Comparison of ENCODE assay signal across 7 cellular contexts in genomic region chr3:187678869-187679268, GRCh38. TPM values are rescaled to one million over a fixed set of nuclear protein-coding genes. Genes with fewer than 3 reads are reported as not detected.
DNase-seq lines count a peak whose midpoint lies in the region; ATAC-seq and TF ChIP-seq lines count a peak whose summit lies in the region.

No MANE protein-coding gene starts in this region.

- peak; percentile 47 for TF ChIP-seq CTCF in GM10248 (IDR thresholded peaks at IDR 0.05; ENCODE audit: control extremely low read depth, extremely low read depth, low read depth, missing control alignments)
- peak; percentile 71 to 77 (median 75) for TF ChIP-seq CTCF in right lobe of liver (IDR thresholded peaks at IDR 0.05)
- peak; percentile 48 for TF ChIP-seq CTCF in thoracic aorta (IDR thresholded peaks at IDR 0.05)

- H3K27ac ChIP-seq in Karpas-422 (ENCODE audit: low read length) (no peak overlapping the region), right lobe of liver (no peak overlapping the region), thoracic aorta (no peak overlapping the region)

- H2AFZ ChIP-seq in Karpas-422 (ENCODE audit: low read length), result no peak overlapping the region

- H3K36me3 ChIP-seq in Karpas-422 (ENCODE audit: insufficient read depth, low read length) (no peaks in the 10 kb centered on the region), right lobe of liver (no peaks in the 10 kb centered on the region), thoracic aorta (no peaks in the 10 kb centered on the region)

- intact Hi-C loops in right lobe of liver (cut with DNase I), result loop anchor here (5.0 to 10.0 kb wide), 2 partner anchors 62 to 64 kb away; no protein-coding TSS in a partner anchor

- H3K9ac ChIP-seq in Karpas-422 (ENCODE audit: low read length), result no peak overlapping the region

- no peak overlapping the region for H3K4me2 ChIP-seq in Karpas-422 (ENCODE audit: low read depth, low read length, poor library complexity, severe bottlenecking)

- H3K9me2 ChIP-seq in Karpas-422 (replicated peaks; ENCODE audit: insufficient read depth, low read length), result no peaks in the 10 kb centered on the region

- no peaks in the 10 kb centered on the region for H3K79me2 ChIP-seq in Karpas-422 (ENCODE audit: low read length)

- no peak overlapping the region for H3K4me3 ChIP-seq in Karpas-422 (ENCODE audit: low read length)
- H3K4me3 ChIP-seq in right lobe of liver, result no peak overlapping the region
- no peak overlapping the region for H3K4me3 ChIP-seq in thoracic aorta

- H3K27me3 ChIP-seq in Karpas-422 (ENCODE audit: low read length) (no peaks in the 10 kb centered on the region; the same call in 1 of the 2 replicates), right lobe of liver (no peaks in the 10 kb centered on the region), thoracic aorta (replicated peaks; ENCODE audit: insufficient read depth) (no peaks in the 10 kb centered on the region)

- no peaks in the 10 kb centered on the region for H4K20me1 ChIP-seq in Karpas-422 (ENCODE audit: insufficient read depth, low read depth, low read length)

- POLR2A ChIA-PET in GM10248 (lab: Yijun Ruan, JAX), result no interaction called here

- peaks cover 10% of the 10 kb centered on the region for H3K4me1 ChIP-seq in Karpas-422 (ENCODE audit: low read length)
- peaks cover 0 to 6% (median 0%) of the 10 kb centered on the region in 4 donors for H3K4me1 ChIP-seq in right lobe of liver
- peaks cover 0 to 4% of the 10 kb centered on the region in 2 donors for H3K4me1 ChIP-seq in thoracic aorta (ENCODE audit: control insufficient read depth in 1 of 2, low read depth in 2 of 2)

- 4% methylated on average over 4 of the region's 4 CpGs for WGBS in right lobe of liver (ENCODE audit: insufficient coverage, low coverage, low lambda C conversion rate, missing lambda C conversion rate)

- CTCF ChIA-PET in GM10248 (lab: Yijun Ruan, JAX), result interaction anchor here (0.8 to 19.2 kb wide), 57 partner anchors 10 to 478 kb away, joined by 3 to 653 read pairs (median 7); partner anchors contain the start of genes RTP2, RTP4 and SST

- ATAC-seq in right lobe of liver (peak; percentile 82 to 89 (median 84)), thoracic aorta (ENCODE audit: insufficient number of reproducible peaks, low FRiP score, low read depth) (no peak), HG02798 (IDR thresholded peaks at IDR 0.05; ENCODE audit: poor library complexity, unreplicated experiment) (no peak)

- H3K9me3 ChIP-seq in Karpas-422 (ENCODE audit: low read length) (no peaks in the 10 kb centered on the region), right lobe of liver (no peaks in the 10 kb centered on the region), thoracic aorta (no peaks in the 10 kb centered on the region)

- no peak for TF ChIP-seq POLR2A in right lobe of liver (IDR thresholded peaks at IDR 0.05)

- no peak for DNase-seq in GM10248 (ENCODE audit: extremely low spot score)
- DNase-seq in Karpas-422, result peak; percentile 87
- DNase-seq in SHP77 treated with DMSO at 0.1 percent for 48 hours (lab: John Stamatoyannopoulos, UW), result peak; percentile 34
- peak; percentile 49 for DNase-seq in dedifferentiated amniotic fluid mesenchymal stem cell (ENCODE audit: extremely low spot score)
- peak in 1 of 3 donors; percentile 35 for DNase-seq in right lobe of liver
- no peak for DNase-seq in thoracic aorta (ENCODE audit: low spot score)

RNA-seq across cellular contexts. Expression of gene SST, which starts 8.7 kb away (rescaled TPM):
- total RNA-seq in Karpas-422 (2014; rRNA removed; shearing (Covaris generic); ENCODE audit: low replicate concordance), result not detected in 2 replicates
- total RNA-seq in right lobe of liver (not detected), thoracic aorta (not detected)

RNA-seq across cellular contexts. Expression of gene RTP2, which starts 23.5 kb away (rescaled TPM):
- not detected in 2 replicates for total RNA-seq in Karpas-422 (2014; rRNA removed; shearing (Covaris generic); ENCODE audit: low replicate concordance)
- total RNA-seq in right lobe of liver (not detected), thoracic aorta (not detected)

Comparison
In these comparisons a context has a peak if more than half of its experiments do, and no peak if none do; other contexts are left out.
1. DNase-seq: peak in Karpas-422 (single experiment), SHP77 treated with DMSO at 0.1 percent for 48 hours (single experiment) and dedifferentiated amniotic fluid mesenchymal stem cell (single experiment); none in GM10248 (single experiment) and thoracic aorta (single experiment).
2. ATAC-seq: peak in right lobe of liver (4 of 4); none in thoracic aorta (single experiment) and HG02798 (single experiment).
3. Peak in every context shown above with its lines, with median percentiles within 50 percentile points of each other: CTCF ChIP-seq.